In the genomic region with DNA sequence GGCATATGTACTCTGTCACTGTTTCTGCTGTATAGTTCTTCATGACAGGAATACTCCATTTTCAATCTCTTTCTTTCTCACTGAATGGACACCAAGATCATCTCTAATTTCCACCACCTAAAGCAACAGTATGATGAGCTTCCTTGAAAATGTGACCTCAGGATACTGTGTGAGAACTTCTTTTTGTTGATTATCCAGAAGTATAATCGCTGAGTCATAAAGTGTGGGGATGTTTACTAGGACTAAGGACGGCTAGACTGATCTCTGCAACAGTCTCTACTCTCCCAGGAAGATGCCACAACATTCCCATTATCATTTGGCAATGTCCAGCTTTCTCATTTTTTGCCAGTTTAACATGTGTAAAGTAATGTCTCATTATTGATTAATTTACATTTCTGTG, we compare ENCODE assay signal across 2 cellular contexts.
TF ChIP-seq lines count a peak whose summit lies in the region.

No MANE protein-coding gene starts in this region.

TF ChIP-seq in A549, 52 proteins besides CTCF, POLR2A, EP300 and RAD21:
- TF ChIP-seq FOSL2 (IDR thresholded peaks at IDR 0.05): no peak
- TF ChIP-seq FOSL2 (CRISPR knock-in tag; IDR thresholded peaks at IDR 0.05): peak; percentile 74
- peak in 1 of 2 experiments; percentile 49; a peak in 1 of 4 replicates for TF ChIP-seq CEBPB (IDR thresholded peaks at IDR 0.05)
- TF ChIP-seq KDM5A (IDR thresholded peaks at IDR 0.05): no peak
- 0 out of 2 replicates have a peak, but pooled peaks have one; percentile 37 for TF ChIP-seq JUNB (IDR thresholded peaks at IDR 0.05)
- TF ChIP-seq MAX (IDR thresholded peaks at IDR 0.05): peak; percentile 31; the same call in 1 of the 2 replicates
- peak; percentile 96 for TF ChIP-seq MAFK (IDR thresholded peaks at IDR 0.05; ENCODE audit: partially characterized antibody)
- no peak for TF ChIP-seq EHF (CRISPR knock-in tag; IDR thresholded peaks at IDR 0.05)
- peak; percentile 76 for TF ChIP-seq NFE2L2 (conservative IDR thresholded peaks at IDR 0.05; ENCODE audit: low read length)

TF ChIP-seq in K562, 482 proteins besides CTCF, POLR2A, EP300 and RAD21 (continued from another document):
- TF ChIP-seq SREBF2 (CRISPR knock-in tag; IDR thresholded peaks at IDR 0.05) (no peak), ZNF280A (IDR thresholded peaks at IDR 0.05; ENCODE audit: low read depth, partially characterized antibody) (no peak), NFE2L1 (tag; IDR thresholded peaks at IDR 0.05; ENCODE audit: borderline replicate concordance, low read depth) (peak; percentile 74; the same call in 1 of the 2 replicates), ZNF23 (CRISPR knock-in tag; IDR thresholded peaks at IDR 0.05) (no peak), SAFB2 (IDR thresholded peaks at IDR 0.05; ENCODE audit: borderline replicate concordance, low read depth, low read length, severe bottlenecking) (no peak), C11orf30 (IDR thresholded peaks at IDR 0.05; ENCODE audit: low read depth) (peak; percentile 63), SIRT6 (IDR thresholded peaks at IDR 0.05; ENCODE audit: low read depth, low read length) (no peak), ZNF217 (CRISPR knock-in tag; IDR thresholded peaks at IDR 0.05) (no peak), MAFF (IDR thresholded peaks at IDR 0.05; ENCODE audit: low read length) (peak; percentile 69; the same call in 1 of the 2 replicates), ZNF316 (IDR thresholded peaks at IDR 0.05) (peak; percentile 76), ETV5 (CRISPR knock-in tag; IDR thresholded peaks at IDR 0.05; ENCODE audit: low read depth) (no peak), BACH1 (tag; IDR thresholded peaks at IDR 0.05) (peak; percentile 82), NFE2 (IDR thresholded peaks at IDR 0.05; ENCODE audit: low read depth) (peak; percentile 78), FOXJ2 (tag; IDR thresholded peaks at IDR 0.05) (peak; percentile 84), TEAD2 (tag; IDR thresholded peaks at IDR 0.05) (no peak), MAFG (tag; conservative IDR thresholded peaks at IDR 0.05) (peak; percentile 95), FOSL1 (tag; conservative IDR thresholded peaks at IDR 0.05) (peak; percentile 79), JUND (IDR thresholded peaks at IDR 0.05; ENCODE audit: borderline replicate concordance, low read depth, low read length) (0 out of 2 replicates have a peak, but pooled peaks have one; percentile 8), JUND (tag; IDR thresholded peaks at IDR 0.05; ENCODE audit: borderline replicate concordance, low read depth, low read length) (0 out of 3 replicates have a peak, but pooled peaks have one; percentile 27), ZNF780A (CRISPR knock-in tag; IDR thresholded peaks at IDR 0.05) (no peak), DPF2 (IDR thresholded peaks at IDR 0.05) (0 out of 2 replicates have a peak, but pooled peaks have one; percentile 13), ZNF561 (CRISPR knock-in tag; conservative IDR thresholded peaks at IDR 0.05) (no peak), MAFK (IDR thresholded peaks at IDR 0.05; ENCODE audit: low read length) (peak; percentile 62)
- TF ChIP-seq, protein P1, sequence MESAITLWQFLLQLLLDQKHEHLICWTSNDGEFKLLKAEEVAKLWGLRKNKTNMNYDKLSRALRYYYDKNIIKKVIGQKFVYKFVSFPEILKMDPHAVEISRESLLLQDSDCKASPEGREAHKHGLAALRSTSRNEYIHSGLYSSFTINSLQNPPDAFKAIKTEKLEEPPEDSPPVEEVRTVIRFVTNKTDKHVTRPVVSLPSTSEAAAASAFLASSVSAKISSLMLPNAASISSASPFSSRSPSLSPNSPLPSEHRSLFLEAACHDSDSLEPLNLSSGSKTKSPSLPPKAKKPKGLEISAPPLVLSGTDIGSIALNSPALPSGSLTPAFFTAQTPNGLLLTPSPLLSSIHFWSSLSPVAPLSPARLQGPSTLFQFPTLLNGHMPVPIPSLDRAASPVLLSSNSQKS (CRISPR knock-in tag; IDR thresholded peaks at IDR 0.05): no peak
- TF ChIP-seq, protein P2, sequence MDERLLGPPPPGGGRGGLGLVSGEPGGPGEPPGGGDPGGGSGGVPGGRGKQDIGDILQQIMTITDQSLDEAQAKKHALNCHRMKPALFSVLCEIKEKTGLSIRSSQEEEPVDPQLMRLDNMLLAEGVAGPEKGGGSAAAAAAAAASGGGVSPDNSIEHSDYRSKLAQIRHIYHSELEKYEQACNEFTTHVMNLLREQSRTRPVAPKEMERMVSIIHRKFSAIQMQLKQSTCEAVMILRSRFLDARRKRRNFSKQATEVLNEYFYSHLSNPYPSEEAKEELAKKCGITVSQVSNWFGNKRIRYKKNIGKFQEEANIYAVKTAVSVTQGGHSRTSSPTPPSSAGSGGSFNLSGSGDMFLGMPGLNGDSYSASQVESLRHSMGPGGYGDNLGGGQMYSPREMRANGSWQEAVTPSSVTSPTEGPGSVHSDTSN (CRISPR knock-in tag; IDR thresholded peaks at IDR 0.05; ENCODE audit: low read depth): no peak
- TF ChIP-seq, protein P2 (tag; conservative IDR thresholded peaks at IDR 0.05; ENCODE audit: low read depth): 0 out of 2 replicates have a peak, but pooled peaks have one; percentile 6
- TF ChIP-seq, protein P3, sequence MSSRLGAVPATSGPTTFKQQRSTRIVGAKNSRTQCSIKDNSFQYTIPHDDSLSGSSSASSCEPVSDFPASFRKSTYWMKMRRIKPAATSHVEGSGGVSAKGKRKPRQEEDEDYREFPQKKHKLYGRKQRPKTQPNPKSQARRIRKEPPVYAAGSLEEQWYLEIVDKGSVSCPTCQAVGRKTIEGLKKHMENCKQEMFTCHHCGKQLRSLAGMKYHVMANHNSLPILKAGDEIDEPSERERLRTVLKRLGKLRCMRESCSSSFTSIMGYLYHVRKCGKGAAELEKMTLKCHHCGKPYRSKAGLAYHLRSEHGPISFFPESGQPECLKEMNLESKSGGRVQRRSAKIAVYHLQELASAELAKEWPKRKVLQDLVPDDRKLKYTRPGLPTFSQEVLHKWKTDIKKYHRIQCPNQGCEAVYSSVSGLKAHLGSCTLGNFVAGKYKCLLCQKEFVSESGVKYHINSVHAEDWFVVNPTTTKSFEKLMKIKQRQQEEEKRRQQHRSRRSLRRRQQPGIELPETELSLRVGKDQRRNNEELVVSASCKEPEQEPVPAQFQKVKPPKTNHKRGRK (tag; IDR thresholded peaks at IDR 0.05): no peak
